13 cellular contexts compared by ENCODE assay signal in the genomic region with DNA sequence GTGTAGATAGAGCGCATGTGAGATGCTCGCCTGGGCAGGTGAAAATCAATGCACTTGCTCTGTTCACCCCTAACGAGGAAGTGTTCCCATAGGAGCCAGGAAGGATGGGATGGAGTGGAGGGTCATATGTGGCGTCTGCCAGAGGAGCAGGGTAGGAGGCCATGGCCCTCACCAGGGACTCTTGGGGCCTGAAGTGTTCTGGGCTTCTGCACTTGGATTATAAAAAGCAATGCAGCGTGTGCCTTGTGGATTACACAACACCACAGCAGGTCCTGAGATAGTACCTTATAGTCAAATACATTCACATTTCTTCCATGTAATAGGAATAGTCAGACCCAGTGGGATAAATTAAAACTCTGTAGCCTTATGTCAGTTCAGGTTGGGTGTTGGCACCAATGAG.
DNase-seq lines count a peak whose midpoint lies in the region; ATAC-seq and TF ChIP-seq lines count a peak whose summit lies in the region.
"Had no signal": no experiment of that assay in that cellular context is flagged by ENCODE, and none has a peak within 500 bp of the region (broad histone marks: within the 10 kb centered on the region; RNA-seq: fewer than 3 reads in every experiment).

No MANE protein-coding gene starts in this region.

- no peak overlapping the region for H3K4ac ChIP-seq in neuronal stem cell (ENCODE audit: low read length)

- H3K27ac ChIP-seq in CD8-positive, alpha-beta memory T cell (ENCODE audit: low read depth, low read length), result no peak overlapping the region
- H3K27ac ChIP-seq in angular gyrus (ENCODE audit: low read depth, low read length) (peak overlapping the region; percentile 34), neuronal stem cell (replicated peaks; ENCODE audit: low read length) (no peak overlapping the region), MM.1S (ENCODE audit: low read length) (no peak overlapping the region), psoas muscle (no peak overlapping the region)

- CTCF ChIA-PET in activated CD4-positive, alpha-beta T cell treated with anti-CD3 and anti-CD28 coated beads for 36 hours (lab: Charles Lee), result no interaction called here
- CTCF ChIA-PET in CD8-positive, alpha-beta memory T cell (lab: Charles Lee), result no interaction called here

- H3K18ac ChIP-seq in neuronal stem cell (ENCODE audit: low read length), result no peak overlapping the region

- TF ChIP-seq CTCF in MM.1S (IDR thresholded peaks at IDR 0.05; ENCODE audit: low read length), result no peak
- TF ChIP-seq CTCF in psoas muscle (IDR thresholded peaks at IDR 0.05), result no peak

- no peaks in the 10 kb centered on the region for H4K20me1 ChIP-seq in MM.1S (ENCODE audit: insufficient read depth, low read length)

- no peak overlapping the region for H2BK12ac ChIP-seq in neuronal stem cell (ENCODE audit: low read length)

- peak overlapping the region; percentile 29 for H3K27ac Mint-ChIP-seq in activated CD4-positive, alpha-beta T cell treated with anti-CD3 and anti-CD28 coated beads for 36 hours
- H3K27ac Mint-ChIP-seq in CD8-positive, alpha-beta memory T cell, result peak overlapping the region in 6 of 8 donors; percentile 13 to 78 (median 65)

- no peak overlapping the region for H2BK120ac ChIP-seq in neuronal stem cell (ENCODE audit: low read depth, low read length)

- H3F3A ChIP-seq in MM.1S (ENCODE audit: insufficient read depth, low read length), result peaks cover 21% of the 10 kb centered on the region

- no peak overlapping the region for H4K91ac ChIP-seq in neuronal stem cell (ENCODE audit: low read depth, low read length, poor library complexity)

- peaks cover 5% of the 10 kb centered on the region for H3K9me3 Mint-ChIP-seq in activated CD4-positive, alpha-beta T cell treated with anti-CD3 and anti-CD28 coated beads for 36 hours (ENCODE audit: low read depth)
- H3K9me3 Mint-ChIP-seq in CD8-positive, alpha-beta memory T cell, result no peaks in the 10 kb centered on the region

- no peak overlapping the region for H3K4me2 ChIP-seq in neuronal stem cell (ENCODE audit: insufficient read depth, low read length, poor library complexity, severe bottlenecking)
- no peak overlapping the region for H3K4me2 ChIP-seq in MM.1S (ENCODE audit: low read depth, low read length)

- H3K9me3 ChIP-seq in CD8-positive, alpha-beta memory T cell (ENCODE audit: low read length), result no peaks in the 10 kb centered on the region
- H3K9me3 ChIP-seq in neuronal stem cell (replicated peaks in 1 of 2; ENCODE audit: control insufficient read depth in 2 of 2, insufficient read depth in 1 of 2, low read depth in 1 of 2, low read length in 2 of 2) (peaks cover 0 to 4% of the 10 kb centered on the region in 2 donors), MM.1S (replicated peaks; ENCODE audit: insufficient read depth, low read length) (no peaks in the 10 kb centered on the region), psoas muscle (no peaks in the 10 kb centered on the region)

- no peaks in the 10 kb centered on the region for H3K9me2 ChIP-seq in MM.1S (replicated peaks; ENCODE audit: insufficient read depth, low read length)

- H3K79me1 ChIP-seq in neuronal stem cell (ENCODE audit: low read depth, low read length), result no peaks in the 10 kb centered on the region

- no peak for ATAC-seq in activated CD4-positive, alpha-beta T cell treated with anti-CD3 and anti-CD28 coated beads for 36 hours
- ATAC-seq in psoas muscle (no peak), GM19397 (IDR thresholded peaks at IDR 0.05; ENCODE audit: unreplicated experiment) (no peak)
- ATAC-seq: HepG2 had no signal

- peaks cover 9% of the 10 kb centered on the region for H3K36me3 Mint-ChIP-seq in activated CD4-positive, alpha-beta T cell treated with anti-CD3 and anti-CD28 coated beads for 36 hours (ENCODE audit: low read depth)
- no peaks in the 10 kb centered on the region for H3K36me3 Mint-ChIP-seq in CD8-positive, alpha-beta memory T cell

- no peaks in the 10 kb centered on the region for H3K27me3 ChIP-seq in CD8-positive, alpha-beta memory T cell (ENCODE audit: insufficient read depth, low read length, poor library complexity, severe bottlenecking)
- H3K27me3 ChIP-seq in neuronal stem cell (ENCODE audit: control insufficient read depth in 3 of 3, insufficient read depth in 3 of 3, low read depth in 1 of 3, low read length in 3 of 3), result no peaks in the 10 kb centered on the region
- H3K27me3 ChIP-seq in MM.1S (replicated peaks; ENCODE audit: insufficient read depth, low read length), result no peaks in the 10 kb centered on the region
- no peaks in the 10 kb centered on the region for H3K27me3 ChIP-seq in psoas muscle (ENCODE audit: insufficient read depth in 3 of 3, low read length in 2 of 3)

- no peak overlapping the region for H3K23ac ChIP-seq in neuronal stem cell (ENCODE audit: low read depth, low read length, poor library complexity)

- peaks cover 41% of the 10 kb centered on the region for H3K79me2 ChIP-seq in MM.1S (ENCODE audit: low read length)

- H3K36me3 ChIP-seq in CD8-positive, alpha-beta memory T cell (ENCODE audit: insufficient read depth, low read length), result no peaks in the 10 kb centered on the region
- peaks cover 2 to 7% of the 10 kb centered on the region in 2 donors for H3K36me3 ChIP-seq in neuronal stem cell (replicated peaks in 1 of 2; ENCODE audit: control insufficient read depth in 2 of 2, insufficient read depth in 2 of 2, low read length in 2 of 2)
- peaks cover 28% of the 10 kb centered on the region; the same call in 1 of the 2 replicates for H3K36me3 ChIP-seq in MM.1S (replicated peaks; ENCODE audit: insufficient read depth, low read length)
- H3K36me3 ChIP-seq in psoas muscle (ENCODE audit: insufficient read depth in 1 of 2, low read depth in 1 of 2), result no peaks in the 10 kb centered on the region

- intact Hi-C loops in activated CD4-positive, alpha-beta T cell treated with anti-CD3 and anti-CD28 coated beads for 36 hours (cut with DNase I, micrococcal nuclease), result loop anchor here (10.0 kb wide), 2 partner anchors 101 to 779 kb away; partner anchors contain the start of genes CABLES1 (in 1 of the 2) and TTC39C (in 1 of the 2)
- intact Hi-C loops in psoas muscle (cut with DNase I), result no loop called here

- H2AFZ ChIP-seq in neuronal stem cell (ENCODE audit: low read length), result no peak overlapping the region
- H2AFZ ChIP-seq in MM.1S (ENCODE audit: low read length), result no peak overlapping the region

- H3K4me3 ChIP-seq in CD8-positive, alpha-beta memory T cell (ENCODE audit: low read length), result no peak overlapping the region
- H3K4me3 ChIP-seq in neuronal stem cell (ENCODE audit: low read length in 2 of 2), result no peak overlapping the region
- no peak overlapping the region for H3K4me3 ChIP-seq in MM.1S (ENCODE audit: low read length)
- H3K4me3 ChIP-seq in psoas muscle, result no peak overlapping the region

- H2AK5ac ChIP-seq in neuronal stem cell (ENCODE audit: low read depth, low read length), result peak overlapping the region; percentile 49

- no peak overlapping the region for H3K14ac ChIP-seq in neuronal stem cell (ENCODE audit: low read length)

- H3K4me1 Mint-ChIP-seq in activated CD4-positive, alpha-beta T cell treated with anti-CD3 and anti-CD28 coated beads for 36 hours, result peaks cover 43% of the 10 kb centered on the region
- H3K4me1 Mint-ChIP-seq in CD8-positive, alpha-beta memory T cell, result peaks cover 29 to 52% (median 46%) of the 10 kb centered on the region in 3 donors

- POLR2A ChIA-PET in activated CD4-positive, alpha-beta T cell treated with anti-CD3 and anti-CD28 coated beads for 36 hours (lab: Charles Lee), result no interaction called here
- POLR2A ChIA-PET in CD8-positive, alpha-beta memory T cell (lab: Charles Lee), result no interaction called here

- no peak overlapping the region for H3K4me3 Mint-ChIP-seq in activated CD4-positive, alpha-beta T cell treated with anti-CD3 and anti-CD28 coated beads for 36 hours
- H3K4me3 Mint-ChIP-seq in CD8-positive, alpha-beta memory T cell, result no peak overlapping the region

- H2BK5ac ChIP-seq in neuronal stem cell (ENCODE audit: low read length), result no peak overlapping the region

- DNase-seq in activated CD4-positive, alpha-beta T cell treated with anti-CD3 and anti-CD28 coated beads for 36 hours, result no peak
- DNase-seq in activated CD4-positive, alpha-beta T cell treated with anti-CD3 and anti-CD28 coated beads for 4 hours, result no peak
- DNase-seq in CD8-positive, alpha-beta memory T cell, result no peak
- DNase-seq in neuronal stem cell (ENCODE audit: low spot score) (no peak), MM.1S (no peak), psoas muscle (no peak)
- DNase-seq: DND-41, GDM1, NCI-H1930, SHP77 treated with DMSO at 0.1 percent for 48 hours had no signal

- no peak overlapping the region for H2BK15ac ChIP-seq in neuronal stem cell (ENCODE audit: low read length)

- H3K9ac ChIP-seq in neuronal stem cell (ENCODE audit: low read depth, low read length, poor library complexity) (no peak overlapping the region), MM.1S (ENCODE audit: low read length) (no peak overlapping the region)

- H3K4me1 ChIP-seq in CD8-positive, alpha-beta memory T cell (ENCODE audit: insufficient read depth, low read length), result peaks cover 35% of the 10 kb centered on the region
- H3K4me1 ChIP-seq in neuronal stem cell (ENCODE audit: control insufficient read depth in 2 of 2, insufficient read depth in 1 of 2, low read depth in 1 of 2, low read length in 2 of 2), result peaks cover 0 to 11% of the 10 kb centered on the region in 2 donors
- peaks cover 28% of the 10 kb centered on the region for H3K4me1 ChIP-seq in MM.1S (ENCODE audit: low read length)
- H3K4me1 ChIP-seq in psoas muscle, result no peaks in the 10 kb centered on the region

- H3K27me3 Mint-ChIP-seq in activated CD4-positive, alpha-beta T cell treated with anti-CD3 and anti-CD28 coated beads for 36 hours, result no peaks in the 10 kb centered on the region
- H3K27me3 Mint-ChIP-seq in CD8-positive, alpha-beta memory T cell, result peaks cover 0 to 1% of the 10 kb centered on the region in 2 donors

- no CpG with 5 or more reads among the region's 5 CpGs for WGBS in neuronal stem cell (ENCODE audit: extremely low coverage in 2 of 2, insufficient read length in 2 of 2, insufficient replicate concordance in 1 of 2), 2 donors
- WGBS in psoas muscle, 3 donors, result 85 to 97% (median 89%) methylated on average over 5 of the region's 5 CpGs

- H4K8ac ChIP-seq in neuronal stem cell (ENCODE audit: low read depth, low read length), result no peak overlapping the region

Comparison
In these comparisons a context has a peak if more than half of its experiments do, and no peak if none do; other contexts are left out.
1. intact Hi-C loops: an anchor here in activated CD4-positive, alpha-beta T cell treated with anti-CD3 and anti-CD28 coated beads for 36 hours (10.0 kb wide); none called in psoas muscle.